ENCODE assay signal across 26 cellular contexts in the genomic region with DNA sequence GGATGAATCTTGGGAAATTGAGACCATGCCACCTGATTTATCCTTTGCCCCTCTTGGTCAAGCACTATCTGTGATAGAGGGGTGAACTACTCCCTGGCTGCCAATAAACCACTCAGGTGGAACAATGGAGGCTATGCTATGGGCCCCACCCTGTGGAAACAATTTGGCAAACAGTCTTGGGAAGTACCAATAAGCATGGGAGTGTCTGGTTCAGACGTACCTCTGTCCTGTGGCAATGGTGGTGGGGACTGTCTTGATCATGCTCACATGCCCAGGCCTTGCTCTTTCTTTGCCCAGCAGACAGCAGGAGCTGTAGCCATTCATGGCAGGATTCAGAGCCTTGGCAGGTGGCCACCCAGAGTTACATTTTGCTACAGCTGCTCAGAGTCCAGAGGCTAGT.
"Had no signal": no experiment of that assay in that cellular context is flagged by ENCODE, and none has a peak within 500 bp of the region (broad histone marks: within the 10 kb centered on the region; RNA-seq: fewer than 3 reads in every experiment).

No MANE protein-coding gene starts in this region.

- H3K27ac ChIP-seq: brain microvascular endothelial cell, epithelial cell of prostate, esophagus squamous epithelium, gastroesophageal sphincter, heart right ventricle, hepatocyte had no signal

- DNase-seq: activated CD4-positive, alpha-beta memory T cell treated with anti-CD3 and anti-CD28 coated beads, Interleukin-2, amount 10 ng/mL, durations not matched to agents 7 days and 5 days; activated CD4-positive, alpha-beta T cell treated with anti-CD3 and anti-CD28 coated beads for 36 hours; activated CD4-positive, alpha-beta T cell treated with anti-CD3 and anti-CD28 coated beads, Interleukin-2, amount 10 ng/mL, durations not matched to agents 7 days and 5 days; activated CD4-positive, alpha-beta T cell treated with anti-CD3 and anti-CD28 coated beads, Interleukin-2, amount 50 U/mL, for 4 hours; activated CD4-positive, CD25-positive, alpha-beta regulatory T cell; activated CD4-positive, CD25-positive, alpha-beta regulatory T cell treated with anti-CD3 and anti-CD28 coated beads, Interleukin-2, amount 50 U/mL, for 72 hours; activated CD8-positive, alpha-beta memory T cell treated with anti-CD3 and anti-CD28 coated beads, Interleukin-2, amount 50 U/mL, for 48 hours; activated gamma-delta T cell; activated naive CD4-positive, alpha-beta T cell; activated naive CD4-positive, alpha-beta T cell treated with anti-CD3 and anti-CD28 coated beads, Interleukin-2, amount 10 ng/mL, durations not matched to agents 7 days and 5 days; activated naive CD8-positive, alpha-beta T cell treated with anti-CD3 and anti-CD28 coated beads, Interleukin-2, amount 10 ng/mL, durations not matched to agents 7 days and 5 days; activated T-cell treated with anti-CD3 and anti-CD28 coated beads for 4 hours; activated T-cell treated with anti-CD3 and anti-CD28 coated beads, Interleukin-2, amount 50 U/mL, for 24 hours; activated T-cell treated with anti-CD3 and anti-CD28 coated beads, Interleukin-2, amount 50 U/mL, for 72 hours; brain microvascular endothelial cell; cortex of kidney; dermis blood vessel endothelial cell; effector CD8-positive, alpha-beta T cell; esophagus squamous epithelium; foreskin melanocyte; heart right ventricle; T-helper 2 cell had no signal

- H3K79me2 ChIP-seq: hepatocyte had no signal

- H3K9me3 ChIP-seq: esophagus squamous epithelium had no signal

- H3K4me3 ChIP-seq: esophagus squamous epithelium, gastroesophageal sphincter, heart right ventricle, hepatocyte had no signal

- ATAC-seq: activated CD4-positive, alpha-beta T cell treated with anti-CD3 and anti-CD28 coated beads for 36 hours; activated naive CD4-positive, alpha-beta T cell treated with anti-CD3 and anti-CD28 coated beads, Interleukin-2, amount 50 U/mL, for 72 hours; activated T-cell treated with anti-CD3 and anti-CD28 coated beads, Interleukin-2, amount 50 U/mL, for 72 hours; gastroesophageal sphincter had no signal

- H3K36me3 ChIP-seq: brain microvascular endothelial cell, esophagus squamous epithelium, gastroesophageal sphincter, heart right ventricle had no signal

- H3K27me3 ChIP-seq: brain microvascular endothelial cell, esophagus squamous epithelium, gastroesophageal sphincter, heart right ventricle, hepatocyte had no signal

- H3K4me2 ChIP-seq: hepatocyte had no signal

- H3K4me1 ChIP-seq: esophagus squamous epithelium, gastroesophageal sphincter, heart right ventricle had no signal

- H2AFZ ChIP-seq: hepatocyte had no signal
